ENCODE assay signal across 15 cellular contexts in genomic region chr17:47968836-47969235, GRCh38. TPM values are rescaled to one million over a fixed set of nuclear protein-coding genes. Genes with fewer than 3 reads are reported as not detected.
A peak's percentile ranks its signal among the peaks of the same experiment; 100 is the strongest.
DNase-seq lines count a peak whose midpoint lies in the region; TF ChIP-seq lines count a peak whose summit lies in the region.
"Had no signal": no experiment of that assay in that cellular context is flagged by ENCODE, and none has a peak within 500 bp of the region (broad histone marks: within the 10 kb centered on the region; RNA-seq: fewer than 3 reads in every experiment).

No MANE protein-coding gene starts in this region.

- no peaks in the 10 kb centered on the region for H4K20me1 ChIP-seq in GM23248 (ENCODE audit: insufficient read depth)

- H2BK120ac ChIP-seq in neuronal stem cell (ENCODE audit: low read depth, low read length) = no peak overlapping the region

- H3K27me3 ChIP-seq in GM23248 (replicated peaks; ENCODE audit: insufficient read depth) (no peaks in the 10 kb centered on the region), neuronal stem cell (ENCODE audit: control insufficient read depth in 3 of 3, insufficient read depth in 3 of 3, low read depth in 1 of 3, low read length in 3 of 3) (peaks cover 0 to 3% (median 0%) of the 10 kb centered on the region in 3 experiments)
- H3K27me3 ChIP-seq: BE2C had no signal

- peak overlapping the region; percentile 90; the same call in 1 of the 2 replicates for H3K27ac ChIP-seq in GM23248
- peak overlapping the region; percentile 86 for H3K27ac ChIP-seq in RWPE1
- H3K27ac ChIP-seq in epithelial cell of prostate = peak overlapping the region; percentile 75
- H3K27ac ChIP-seq in neuronal stem cell (replicated peaks; ENCODE audit: low read length) = no peak overlapping the region

- H3F3A ChIP-seq in GM23248 (ENCODE audit: insufficient read depth) = peaks cover 15% of the 10 kb centered on the region; the same call in 1 of the 2 replicates

- H3K9me2 ChIP-seq in GM23248 (ENCODE audit: insufficient read depth) = no peaks in the 10 kb centered on the region

- no peak for DNase-seq in GM23248
- DNase-seq in RWPE1 (ENCODE audit: low spot score) = no peak
- DNase-seq in epithelial cell of prostate (ENCODE audit: low read depth, low spot score) = no peak
- no peak for DNase-seq in stimulated activated naive CD4-positive, alpha-beta T cell treated with Interleukin-2 at 50 U/mL for 16 hours (lab: John Stamatoyannopoulos, UW)
- no peak for DNase-seq in SHP77 treated with DMSO at 0.1 percent for 48 hours (lab: John Stamatoyannopoulos, UW)
- no peak for DNase-seq in nucleus accumbens (lab: John Stamatoyannopoulos, UW)
- DNase-seq in neuronal stem cell (ENCODE audit: low spot score) = no peak
- DNase-seq: ACHN; BE2C; C1 segment of cervical spinal cord; Caco-2; CD4-positive, CD25-positive, alpha-beta regulatory T cell; HFFc6 had no signal

- no peak overlapping the region for H2BK15ac ChIP-seq in neuronal stem cell (ENCODE audit: low read length)

- no peak overlapping the region for H4K8ac ChIP-seq in neuronal stem cell (ENCODE audit: low read depth, low read length)

- POLR2A ChIA-PET in RWPE1 (lab: Yijun Ruan, JAX; ENCODE audit: low non-redundant PET) = no interaction called here

- in situ Hi-C loops in GM23248 (cut with MboI) = no loop called here

- no peak overlapping the region for H3K23ac ChIP-seq in neuronal stem cell (ENCODE audit: low read depth, low read length, poor library complexity)

- no peak for TF ChIP-seq CTCF in RWPE1 (conservative IDR thresholded peaks at IDR 0.05; ENCODE audit: low read depth)

- no peak overlapping the region for H2AK5ac ChIP-seq in neuronal stem cell (ENCODE audit: low read depth, low read length)

- H3K36me3 ChIP-seq in GM23248 (ENCODE audit: low read depth) (peaks cover 4% of the 10 kb centered on the region; the same call in 1 of the 2 replicates), neuronal stem cell (replicated peaks in 1 of 2; ENCODE audit: control insufficient read depth in 2 of 2, insufficient read depth in 2 of 2, low read length in 2 of 2) (peaks cover 4 to 16% of the 10 kb centered on the region in 2 donors)

- H3K14ac ChIP-seq in neuronal stem cell (ENCODE audit: low read length) = no peak overlapping the region

- no peak overlapping the region for H2BK5ac ChIP-seq in neuronal stem cell (ENCODE audit: low read length)

- H3K4me1 ChIP-seq in GM23248 (ENCODE audit: insufficient read depth) = peaks cover 27% of the 10 kb centered on the region
- H3K4me1 ChIP-seq in neuronal stem cell (ENCODE audit: control insufficient read depth in 2 of 2, insufficient read depth in 1 of 2, low read depth in 1 of 2, low read length in 2 of 2) = peaks cover 3 to 14% of the 10 kb centered on the region in 2 donors

- CTCF ChIA-PET in RWPE1 (lab: Yijun Ruan, JAX) = interaction anchor here (0.6 to 2.3 kb wide), 3 partner anchors 20 to 50 kb away, joined by 3 to 15 read pairs (median 8); no protein-coding TSS in a partner anchor

- 77 to 78% methylated on average over 5 of the region's 5 CpGs for WGBS in GM23248 (ENCODE audit: low coverage in 1 of 2, low lambda C conversion rate in 2 of 2, missing lambda C conversion rate in 2 of 2), 2 experiments
- no CpG with 5 or more reads among the region's 5 CpGs for WGBS in neuronal stem cell (ENCODE audit: extremely low coverage in 2 of 2, insufficient read length in 2 of 2, insufficient replicate concordance in 1 of 2), 2 donors

- H2BK12ac ChIP-seq in neuronal stem cell (ENCODE audit: low read length) = no peak overlapping the region

- H3K4me2 ChIP-seq in GM23248 (ENCODE audit: unreplicated experiment) = no peak overlapping the region
- no peak overlapping the region for H3K4me2 ChIP-seq in neuronal stem cell (ENCODE audit: insufficient read depth, low read length, poor library complexity, severe bottlenecking)
- H3K4me2 ChIP-seq: GM23338 had no signal

- H3K18ac ChIP-seq in neuronal stem cell (ENCODE audit: low read length) = no peak overlapping the region

- H3K9ac ChIP-seq in GM23248 (no peak overlapping the region), neuronal stem cell (ENCODE audit: low read depth, low read length, poor library complexity) (no peak overlapping the region)

- H3K4me3 ChIP-seq in GM23248 (no peak overlapping the region), neuronal stem cell (ENCODE audit: low read length in 2 of 2) (no peak overlapping the region)
- H3K4me3 ChIP-seq: GM23338 had no signal

- no peak overlapping the region for H3K4ac ChIP-seq in neuronal stem cell (ENCODE audit: low read length)

- H3K9me3 ChIP-seq in GM23248 (ENCODE audit: low read depth) (no peaks in the 10 kb centered on the region), neuronal stem cell (replicated peaks in 1 of 2; ENCODE audit: control insufficient read depth in 2 of 2, insufficient read depth in 1 of 2, low read depth in 1 of 2, low read length in 2 of 2) (no peaks in the 10 kb centered on the region)
- H3K9me3 ChIP-seq: BE2C, Caco-2 had no signal

- H3K79me1 ChIP-seq in neuronal stem cell (ENCODE audit: low read depth, low read length) = no peaks in the 10 kb centered on the region

- H3K79me2 ChIP-seq in GM23248 (ENCODE audit: insufficient read depth) = peaks cover 19% of the 10 kb centered on the region

- H2AFZ ChIP-seq in GM23248 (no peak overlapping the region), neuronal stem cell (ENCODE audit: low read length) (no peak overlapping the region)
- H2AFZ ChIP-seq: GM23338 had no signal

- no peak overlapping the region for H4K91ac ChIP-seq in neuronal stem cell (ENCODE audit: low read depth, low read length, poor library complexity)

RNA-seq across cellular contexts. Expression of gene CDK5RAP3, which starts 2.1 kb away (rescaled TPM):
- total RNA-seq in GM23248 (2014; rRNA removed; shearing (Covaris generic)) = 61.7 and 80.8 TPM in 2 replicates
- 81.6 and 92.2 TPM in 2 replicates for polyA plus RNA-seq in GM23248 (2016; fragmentation: Nextera tagmentation; extraction: Ambion mirVana)
- 193 TPM for polyA plus RNA-seq in neuronal stem cell (2013, experiment 1 of 2)
- polyA plus RNA-seq in neuronal stem cell (2013, experiment 2 of 2) = 185 TPM

RNA-seq across cellular contexts. Expression of gene PRR15L, which starts 11.2 kb away (rescaled TPM):
- not detected in 2 replicates for total RNA-seq in GM23248 (2014; rRNA removed; shearing (Covaris generic))
- polyA plus RNA-seq in GM23248 (2016; fragmentation: Nextera tagmentation; extraction: Ambion mirVana) = 0.16 TPM in 1 of 2 replicates, not detected in the other
- 0.04 TPM for polyA plus RNA-seq in neuronal stem cell (2013, experiment 1 of 2)
- not detected for polyA plus RNA-seq in neuronal stem cell (2013, experiment 2 of 2)
- total RNA-seq: A172; CD4-positive, CD25-positive, alpha-beta regulatory T cell; GM23338; HFFc6 had no signal

RNA-seq across cellular contexts. Expression of gene PNPO, which starts 27.5 kb away (rescaled TPM):
- 44.7 and 53.7 TPM in 2 replicates for total RNA-seq in GM23248 (2014; rRNA removed; shearing (Covaris generic))
- polyA plus RNA-seq in GM23248 (2016; fragmentation: Nextera tagmentation; extraction: Ambion mirVana) = 20.0 and 22.7 TPM in 2 replicates
- polyA plus RNA-seq in neuronal stem cell (2013, experiment 1 of 2) = 3.1 TPM
- polyA plus RNA-seq in neuronal stem cell (2013, experiment 2 of 2) = 2.7 TPM
